In genomic region chr17:82881900-82882714, GRCh38 we compare ENCODE assay signal across 10 cellular contexts. TPM values are rescaled to one million over a fixed set of nuclear protein-coding genes. Genes with fewer than 3 reads are reported as not detected.
DNase-seq lines count a peak whose midpoint lies in the region; ATAC-seq, FAIRE-seq and TF ChIP-seq lines count a peak whose summit lies in the region.
"Had no signal": no experiment of that assay in that cellular context is flagged by ENCODE, and none has a peak within 500 bp of the region (broad histone marks: within the 10 kb centered on the region; RNA-seq: fewer than 3 reads in every experiment).

No MANE protein-coding gene starts in this region.

- H3K4me3 ChIP-seq in K562 (no peak overlapping the region), right lobe of liver (no peak overlapping the region)

- H3K36me3 ChIP-seq in K562 (ENCODE audit: control insufficient read depth, insufficient read depth, low read length), result peaks cover 19% of the 10 kb centered on the region; the same call in 2 of the 3 replicates
- H3K36me3 ChIP-seq in right lobe of liver, result no peaks in the 10 kb centered on the region

- H3K9me3 ChIP-seq in K562 (replicated peaks; ENCODE audit: control insufficient read depth, insufficient read depth, low read depth, low read length) (no peaks in the 10 kb centered on the region), right lobe of liver (no peaks in the 10 kb centered on the region)

- TF ChIP-seq RAD21 in K562 (CRISPR knock-in tag; conservative IDR thresholded peaks at IDR 0.05 in 1 of 2, IDR thresholded peaks at IDR 0.05 in 1 of 2), result no peak

- H3K79me2 ChIP-seq in K562 (ENCODE audit: control insufficient read depth, insufficient read depth, low read length), result peaks cover 40% of the 10 kb centered on the region

- TF ChIP-seq CTCF in K562 (IDR thresholded peaks at IDR 0.05 in 2 of 3, conservative IDR thresholded peaks at IDR 0.05 in 1 of 3; ENCODE audit: insufficient read depth in 2 of 3, low read depth in 1 of 3, low read length in 3 of 3), result no peak
- no peak for TF ChIP-seq CTCF in right lobe of liver (IDR thresholded peaks at IDR 0.05)

- H3K4me1 ChIP-seq in K562 (replicated peaks in 1 of 2; ENCODE audit: control insufficient read depth in 2 of 2, insufficient read depth in 2 of 2, low read length in 2 of 2) (peaks cover 29 to 68% of the 10 kb centered on the region in 2 experiments), right lobe of liver (peaks cover 0 to 4% (median 0%) of the 10 kb centered on the region in 4 donors)

- 82% methylated on average over 14 of the region's 17 CpGs for WGBS in K562 (ENCODE audit: insufficient coverage, low coverage, missing lambda C conversion rate)
- 70% methylated on average over 14 of the region's 17 CpGs for WGBS in right lobe of liver (ENCODE audit: insufficient coverage, low coverage, low lambda C conversion rate, missing lambda C conversion rate)

- BruUV-seq in K562 (replicated peaks; lab: Mats Ljungman, UMichigan), result no TSS peak

- H3K27ac ChIP-seq in K562 (ENCODE audit: extremely low read depth, low read depth, low read length) (no peak overlapping the region; the same call in 2 of the 3 replicates), right lobe of liver (no peak overlapping the region)
- H3K27ac ChIP-seq: 22Rv1 had no signal

- no peak for TF ChIP-seq POLR2A in K562 (conservative IDR thresholded peaks at IDR 0.05)
- no peak for TF ChIP-seq POLR2A in right lobe of liver (IDR thresholded peaks at IDR 0.05)

- intact Hi-C loops in K562 (cut with micrococcal nuclease), result no loop called here
- intact Hi-C loops in right lobe of liver (cut with DNase I), result no loop called here

- no peaks in the 10 kb centered on the region for H3K9me1 ChIP-seq in K562 (ENCODE audit: control insufficient read depth, insufficient read depth, low read length)

- in situ Hi-C loops in K562 (cut with MboI), result no loop called here

- H3K27me3 ChIP-seq in K562 (ENCODE audit: control insufficient read depth in 2 of 2, insufficient read depth in 2 of 2, low read length in 2 of 2) (no peaks in the 10 kb centered on the region), right lobe of liver (no peaks in the 10 kb centered on the region)

- H3K9ac ChIP-seq in K562 (ENCODE audit: insufficient read depth in 1 of 2, low read depth in 2 of 2, low read length in 2 of 2), result peak overlapping the region in 1 of 2 experiments; percentile 80; a peak in 2 of 4 replicates

- peak; percentile 22 for DNase-seq in DMS53 (lab: John Stamatoyannopoulos, UW)
- no peak for DNase-seq in DMS53 treated with DMSO at 0.1 percent for 48 hours (lab: John Stamatoyannopoulos, UW; ENCODE audit: unreplicated experiment)
- peak in 1 of 4 experiments; percentile 37 for DNase-seq in K562 (ENCODE audit: extremely low read depth in 1 of 4, low spot score in 3 of 4)
- peak; percentile 63 to 80 (median 73) for DNase-seq in right lobe of liver
- peak; percentile 27 for DNase-seq in stromal cell of bone marrow (ENCODE audit: low read depth)
- DNase-seq: NCI-H2081 treated with DMSO at 0.1 percent for 48 hours had no signal

- CTCF ChIA-PET in K562 (lab: Yijun Ruan, JAX; ENCODE audit: low intra/inter-chr PET ratio), result no interaction called here

- POLR2A ChIA-PET in K562 (lab: Yijun Ruan, JAX), result interaction anchor here (0.6 kb wide), 1 partner anchor 68 kb away, joined by 3 read pairs; no protein-coding TSS in a partner anchor

- ATAC-seq in K562 (no peak), right lobe of liver (peak; percentile 62 to 80 (median 68)), GM18873 (IDR thresholded peaks at IDR 0.05; ENCODE audit: low FRiP score, unreplicated experiment) (no peak), HG03025 (IDR thresholded peaks at IDR 0.05; ENCODE audit: low FRiP score, unreplicated experiment) (no peak), HG03095 (IDR thresholded peaks at IDR 0.05; ENCODE audit: unreplicated experiment) (no peak)

- FAIRE-seq in K562 (lab: Jason Lieb, UNC), result no peak

- no peak for TF ChIP-seq EP300 in K562 (IDR thresholded peaks at IDR 0.05; ENCODE audit: low read length)

- no peaks in the 10 kb centered on the region for H4K20me1 ChIP-seq in K562 (replicated peaks; ENCODE audit: control insufficient read depth, insufficient read depth, low read length)

- H2AFZ ChIP-seq in K562 (ENCODE audit: low read depth, low read length), result no peak overlapping the region

- no peak overlapping the region for H3K4me2 ChIP-seq in K562 (ENCODE audit: insufficient read depth, low read length)

TF ChIP-seq in K562, 482 proteins besides CTCF, POLR2A, EP300 and RAD21 (continues in another document):
- TF ChIP-seq ZNF347 (CRISPR knock-in tag; IDR thresholded peaks at IDR 0.05; ENCODE audit: low read depth), result no peak
- TF ChIP-seq ZMIZ1 (IDR thresholded peaks at IDR 0.05; ENCODE audit: low read depth in 2 of 2, low read length in 2 of 2), result no peak
- no peak for TF ChIP-seq CBX1 (IDR thresholded peaks at IDR 0.05; ENCODE audit: low read depth)
- TF ChIP-seq GABPB1 (CRISPR knock-in tag; IDR thresholded peaks at IDR 0.05), result no peak
- TF ChIP-seq ZNF263 (CRISPR knock-in tag; IDR thresholded peaks at IDR 0.05; ENCODE audit: borderline replicate concordance), result 0 out of 2 replicates have a peak, but pooled peaks have one; percentile 30
- peak; percentile 49; the same call in 1 of the 2 replicates for TF ChIP-seq L3MBTL2 (IDR thresholded peaks at IDR 0.05)
- peak; percentile 54; the same call in 1 of the 2 replicates for TF ChIP-seq RAD51 (IDR thresholded peaks at IDR 0.05; ENCODE audit: borderline replicate concordance, low read depth)
- no peak for TF ChIP-seq TRIM28 (IDR thresholded peaks at IDR 0.05)
- no peak for TF ChIP-seq ZNF507 (tag; conservative IDR thresholded peaks at IDR 0.05)
- no peak for TF ChIP-seq PHF21A (IDR thresholded peaks at IDR 0.05; ENCODE audit: borderline replicate concordance, low read depth)
- TF ChIP-seq ZKSCAN3 (CRISPR knock-in tag; IDR thresholded peaks at IDR 0.05), result no peak

RNA-seq across cellular contexts. Expression of gene ZNF750, which starts 42.3 kb away (rescaled TPM):
- not detected in 2 replicates for total RNA-seq in K562 (2011; cell fraction: chromatin; rRNA removed; ENCODE audit: low replicate concordance)
- total RNA-seq in K562 (2011; cell fraction: nucleolus; rRNA removed), result not detected in 2 replicates
- not detected in 2 replicates for total RNA-seq in K562 (2011; cell fraction: nucleoplasm; rRNA removed)
- total RNA-seq in K562 (2014; rRNA removed), result not detected in 2 replicates
- not detected in 2 replicates for total RNA-seq in K562 (2014; rRNA removed; fragmentation: Illumina TruSeq; extraction: Trizol)
- not detected in 2 replicates for total RNA-seq in K562 (2015; rRNA removed; fragmentation: Illumina TruSeq; extraction: Trizol)
- not detected in 2 replicates for total RNA-seq in K562 (2021)
- not detected in 2 replicates for polyA plus RNA-seq in K562 (2011; rRNA removed)
- not detected in 2 replicates for polyA plus RNA-seq in K562 (2011; cell fraction: cytosol; rRNA removed)
- polyA plus RNA-seq in K562 (2011; cell fraction: nucleus; rRNA removed), result not detected in 2 replicates
- polyA plus RNA-seq in K562 (2012), result 0.07 TPM in 2 replicates
- not detected in 2 replicates for polyA plus RNA-seq in K562 (2014; fragmentation: Illumina TruSeq; extraction: Trizol)
- not detected for polyA plus RNA-seq in K562 (2014; fragmentation: Nextera tagmentation; extraction: Ambion mirVana)
- not detected in 2 replicates for polyA plus RNA-seq in K562 (2014; rRNA removed)
- not detected in 2 replicates for polyA minus RNA-seq in K562 (2011; rRNA and poly(A)+ RNA removed)
- not detected in 2 replicates for polyA minus RNA-seq in K562 (2011; cell fraction: cytosol; rRNA and poly(A)+ RNA removed)
- not detected in 2 replicates for polyA minus RNA-seq in K562 (2011; cell fraction: nucleus; rRNA and poly(A)+ RNA removed)
- not detected for total RNA-seq in right lobe of liver

Comparison
In these comparisons a context has a peak if more than half of its experiments do, and no peak if none do; other contexts are left out.
1. ATAC-seq: peak in right lobe of liver (4 of 4); none in K562 (single experiment), GM18873 (single experiment), HG03025 (single experiment) and HG03095 (single experiment).